Comparison of ENCODE assay signal across 8 cellular contexts in genomic region chr14:77862154-77862783, GRCh38.
DNase-seq lines count a peak whose midpoint lies in the region; ATAC-seq, FAIRE-seq and TF ChIP-seq lines count a peak whose summit lies in the region.

No MANE protein-coding gene starts in this region.

- H3K27me3 ChIP-seq in Peyer's patch (no peaks in the 10 kb centered on the region), osteoblast (ENCODE audit: insufficient read depth, low read length) (no peaks in the 10 kb centered on the region), thoracic aorta (replicated peaks; ENCODE audit: insufficient read depth) (no peaks in the 10 kb centered on the region)

- H3K4me3 ChIP-seq in Peyer's patch, result no peak overlapping the region
- H3K4me3 ChIP-seq in osteoblast (ENCODE audit: insufficient read depth, low read length), result no peak overlapping the region
- H3K4me3 ChIP-seq in thoracic aorta, result no peak overlapping the region

- peak; percentile 88 for FAIRE-seq in GM18507 (lab: Jason Lieb, UNC)

- TF ChIP-seq POLR2A in Peyer's patch (IDR thresholded peaks at IDR 0.05), result no peak

- TF ChIP-seq CTCF in Peyer's patch (IDR thresholded peaks at IDR 0.05), result peak; percentile 46 to 90 (median 72)
- peak; percentile 96 for TF ChIP-seq CTCF in osteoblast (IDR thresholded peaks at IDR 0.05; ENCODE audit: extremely low read depth, low read depth, low read length)
- peak; percentile 81 for TF ChIP-seq CTCF in thoracic aorta (IDR thresholded peaks at IDR 0.05)

- no peaks in the 10 kb centered on the region for H3K79me2 ChIP-seq in osteoblast (ENCODE audit: insufficient read depth, low read length)

- peak; percentile 78 for DNase-seq in AG08395 (ENCODE audit: low spot score)
- peak; percentile 66 for DNase-seq in GM18507 (ENCODE audit: extremely low spot score, insufficient read length, low read depth)
- DNase-seq in Peyer's patch, result peak; percentile 72 to 88 (median 79)
- DNase-seq in activated gamma-delta T cell treated with Interleukin-2 at 50 U/mL for 16 hours, result peak; percentile 76
- DNase-seq in germinal center (ENCODE audit: low spot score), result peak; percentile 83
- DNase-seq in osteoblast (ENCODE audit: insufficient read length, low spot score, missing footprints), result peak; percentile 82
- no peak for DNase-seq in thoracic aorta (ENCODE audit: low spot score)

- peak; percentile 75 for ATAC-seq in HG03342 (IDR thresholded peaks at IDR 0.05; ENCODE audit: unreplicated experiment)
- ATAC-seq in thoracic aorta (ENCODE audit: insufficient number of reproducible peaks, low FRiP score, low read depth), result no peak

- no peaks in the 10 kb centered on the region for H3K9me3 ChIP-seq in Peyer's patch
- no peaks in the 10 kb centered on the region for H3K9me3 ChIP-seq in osteoblast (ENCODE audit: low read depth, low read length)
- H3K9me3 ChIP-seq in thoracic aorta, result no peaks in the 10 kb centered on the region

- peaks cover 7% of the 10 kb centered on the region for H4K20me1 ChIP-seq in osteoblast (ENCODE audit: insufficient read depth, low read length)

- H2AFZ ChIP-seq in osteoblast (ENCODE audit: low read length), result no peak overlapping the region

- H3K4me1 ChIP-seq in Peyer's patch, result no peaks in the 10 kb centered on the region
- H3K4me1 ChIP-seq in osteoblast (ENCODE audit: insufficient read depth, low read length), result no peaks in the 10 kb centered on the region
- no peaks in the 10 kb centered on the region for H3K4me1 ChIP-seq in thoracic aorta (ENCODE audit: control insufficient read depth in 1 of 2, low read depth in 2 of 2)

- H3K36me3 ChIP-seq in Peyer's patch (no peaks in the 10 kb centered on the region), osteoblast (ENCODE audit: insufficient read depth, low read length) (no peaks in the 10 kb centered on the region), thoracic aorta (no peaks in the 10 kb centered on the region)

- H3K27ac ChIP-seq in Peyer's patch, result no peak overlapping the region
- no peak overlapping the region for H3K27ac ChIP-seq in osteoblast (ENCODE audit: low read depth, low read length)
- H3K27ac ChIP-seq in thoracic aorta, result no peak overlapping the region

- no peak overlapping the region for H3K4me2 ChIP-seq in osteoblast (ENCODE audit: insufficient read depth, low read length)
